8 cellular contexts compared by ENCODE assay signal in the genomic region with DNA sequence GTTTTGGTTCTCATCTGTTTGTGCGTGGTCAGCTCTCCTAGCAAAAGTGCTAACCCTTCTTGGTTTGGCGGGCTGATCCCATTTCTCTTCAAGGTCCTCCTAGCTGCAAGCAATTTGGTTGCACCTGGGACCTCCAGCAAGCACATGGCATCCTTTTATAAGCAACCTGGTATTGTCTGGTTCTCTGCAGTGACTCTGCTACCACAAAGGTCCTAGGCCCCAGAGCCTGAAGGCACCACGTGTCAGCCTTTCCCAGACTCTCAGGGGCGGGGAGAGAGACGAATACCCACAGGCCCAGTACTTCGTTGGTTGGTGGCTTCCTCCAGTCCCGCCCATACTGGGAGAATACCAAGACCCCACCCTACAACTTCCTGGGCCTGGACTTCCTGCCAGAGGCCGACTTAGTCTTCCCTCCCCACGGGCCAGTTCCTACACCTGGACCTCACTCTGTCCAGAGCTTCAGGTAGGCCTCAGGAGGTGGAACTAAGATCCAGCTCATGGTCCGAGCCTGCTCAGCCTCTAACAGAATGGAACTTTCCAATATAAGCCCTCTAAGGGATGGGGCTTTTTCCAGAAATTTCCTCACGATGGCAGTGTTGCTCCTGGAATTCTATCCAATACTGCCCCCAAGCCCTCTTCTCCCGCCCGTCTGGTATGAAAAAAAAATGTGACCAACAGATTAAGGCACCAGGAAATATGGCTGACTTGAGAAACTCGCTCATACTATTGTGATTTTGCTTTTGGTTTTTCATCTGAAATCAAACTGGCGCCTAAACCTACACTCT.
DNase-seq lines count a peak whose midpoint lies in the region; ATAC-seq and TF ChIP-seq lines count a peak whose summit lies in the region.

No MANE protein-coding gene starts in this region.

- peak overlapping the region; percentile 59 to 90 (median 88) for H3K27ac Mint-ChIP-seq in brain

- DNase-seq in DMS79 treated with DMSO at 0.1 percent for 48 hours (lab: John Stamatoyannopoulos, UW): peak; percentile 21
- DNase-seq in Kasumi-1 (lab: John Stamatoyannopoulos, UW): peak; percentile 87 to 91
- no peak for DNase-seq in RWPE2 (ENCODE audit: low spot score)

- peak overlapping the region in 1 of 3 donors; percentile 48 for H3K9ac ChIP-seq in skeletal muscle tissue (ENCODE audit: low read depth in 1 of 3, low read length in 3 of 3)

- H3K36me3 ChIP-seq in RWPE2 (ENCODE audit: low read depth) (no peaks in the 10 kb centered on the region), skeletal muscle tissue (ENCODE audit: control insufficient read depth in 3 of 3, insufficient read depth in 3 of 3, low read length in 3 of 3) (no peaks in the 10 kb centered on the region)

- ATAC-seq in GM21619 (IDR thresholded peaks at IDR 0.05; ENCODE audit: unreplicated experiment) (peak; percentile 69), RWPE2 (ENCODE audit: low read depth) (peak; percentile 10; the same call in 1 of the 3 replicates), GM18873 (IDR thresholded peaks at IDR 0.05; ENCODE audit: low FRiP score, unreplicated experiment) (no peak)

- peaks cover 36% of the 10 kb centered on the region for H3K4me1 Mint-ChIP-seq in brain

- H3K36me3 Mint-ChIP-seq in brain: no peaks in the 10 kb centered on the region

- peak overlapping the region; percentile 69 to 92 (median 84) for H3K4me3 Mint-ChIP-seq in brain

- H3K27ac ChIP-seq in RWPE2 (ENCODE audit: poor library complexity, severe bottlenecking) (no peak overlapping the region), skeletal muscle tissue (ENCODE audit: low read depth, low read length) (peak overlapping the region; percentile 54)

- H3K27me3 ChIP-seq in RWPE2 (ENCODE audit: insufficient read depth, poor library complexity, severe bottlenecking) (no peaks in the 10 kb centered on the region), skeletal muscle tissue (ENCODE audit: control insufficient read depth in 3 of 3, insufficient read depth in 3 of 3, low read length in 3 of 3) (no peaks in the 10 kb centered on the region)

- TF ChIP-seq CTCF in RWPE2 (IDR thresholded peaks at IDR 0.05; ENCODE audit: poor library complexity, severe bottlenecking): no peak
- peak; percentile 75 to 76 for TF ChIP-seq CTCF in brain (conservative IDR thresholded peaks at IDR 0.05)

- H3K4me3 ChIP-seq in RWPE2 (ENCODE audit: severe bottlenecking): no peak overlapping the region
- H3K4me3 ChIP-seq in iPS-18c (ENCODE audit: insufficient read depth, low read depth, low read length): peak overlapping the region; percentile 46
- peak overlapping the region; percentile 35 to 67 (median 43) for H3K4me3 ChIP-seq in skeletal muscle tissue (ENCODE audit: low read length in 3 of 3)

- no peaks in the 10 kb centered on the region for H3K9me3 Mint-ChIP-seq in brain

- no peaks in the 10 kb centered on the region for H3K4me1 ChIP-seq in RWPE2 (ENCODE audit: insufficient read depth, poor library complexity, severe bottlenecking)
- H3K4me1 ChIP-seq in skeletal muscle tissue (ENCODE audit: control insufficient read depth in 3 of 3, insufficient read depth in 3 of 3, low read length in 3 of 3): peaks cover 0 to 6% (median 3%) of the 10 kb centered on the region in 3 donors

- H3K9me3 ChIP-seq in RWPE2 (ENCODE audit: severe bottlenecking) (no peaks in the 10 kb centered on the region), iPS-18c (ENCODE audit: control insufficient read depth, insufficient read depth, low read length) (no peaks in the 10 kb centered on the region), skeletal muscle tissue (ENCODE audit: control insufficient read depth in 3 of 3, low read length in 3 of 3) (no peaks in the 10 kb centered on the region)

- H3K27me3 Mint-ChIP-seq in brain: peaks cover 7% of the 10 kb centered on the region
